ENCODE assay signal across 25 cellular contexts in the genomic region with DNA sequence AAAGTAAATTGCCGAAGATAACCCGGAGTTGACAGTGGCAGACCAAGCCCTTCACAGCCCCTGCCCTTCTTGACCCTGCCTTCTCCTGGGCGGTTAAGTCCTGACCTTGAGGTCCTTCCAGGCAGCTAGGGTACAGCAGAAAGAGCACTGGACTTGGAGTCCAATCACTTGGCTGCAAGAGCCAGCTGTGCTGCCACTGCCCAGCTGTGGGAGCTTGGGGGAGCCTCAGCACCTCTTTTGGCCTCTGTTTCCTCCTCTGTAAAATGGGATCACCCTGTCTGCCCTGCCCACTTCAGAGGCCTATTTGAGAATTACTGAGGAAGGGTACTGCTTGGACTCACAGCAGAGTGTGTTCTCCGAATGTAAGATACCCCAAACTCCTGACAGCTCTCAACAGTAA.
"Had no signal": no experiment of that assay in that cellular context is flagged by ENCODE, and none has a peak within 500 bp of the region (broad histone marks: within the 10 kb centered on the region; RNA-seq: fewer than 3 reads in every experiment).

No MANE protein-coding gene starts in this region.

- H3K4me3 ChIP-seq: gastrocnemius medialis, lower lobe of right lung, ovary, psoas muscle, sigmoid colon, spleen, suprapubic skin, transverse colon had no signal

- H3K4me3 Mint-ChIP-seq: endodermal cell; nephron progenitor cell; stimulated activated naive B cell treated with anti-CD40 and anti-IgM and Interleukin-4, amounts not matched to agents 10 μg/mL and 1 μg/mL and 100 μg/mL, for 72 hours; stimulated activated naive CD8-positive, alpha-beta T cell treated with anti-CD3 and anti-CD28 coated beads, Interleukin-15, amount 100 ng/mL, for 72 hours had no signal

- ATAC-seq: esophagus mucosa; gastrocnemius medialis; left ventricle myocardium superior; lower lobe of right lung; psoas muscle; right cardiac atrium; stimulated activated naive B cell treated with anti-CD40 and anti-IgM and Interleukin-4, amounts not matched to agents 10 μg/mL and 1 μg/mL and 100 μg/mL, for 72 hours; stimulated activated naive CD8-positive, alpha-beta T cell treated with anti-CD3 and anti-CD28 coated beads, Interleukin-15, amount 100 ng/mL, for 72 hours had no signal

- H3K4me1 ChIP-seq: gastrocnemius medialis, psoas muscle, sigmoid colon, suprapubic skin, transverse colon had no signal

- H3K9me3 Mint-ChIP-seq: endodermal cell; nephron progenitor cell; stimulated activated naive B cell treated with anti-CD40 and anti-IgM and Interleukin-4, amounts not matched to agents 10 μg/mL and 1 μg/mL and 100 μg/mL, for 72 hours; stimulated activated naive CD8-positive, alpha-beta T cell treated with anti-CD3 and anti-CD28 coated beads, Interleukin-15, amount 100 ng/mL, for 72 hours had no signal

- H3K27ac ChIP-seq: epithelial cell of prostate, gastrocnemius medialis, lower lobe of right lung, ovary, psoas muscle, sigmoid colon, spleen, suprapubic skin, transverse colon had no signal

- H3K27me3 ChIP-seq: gastrocnemius medialis, ovary, sigmoid colon, spleen, suprapubic skin, transverse colon had no signal

- H3K9me3 ChIP-seq: gastrocnemius medialis, lower lobe of right lung, ovary, psoas muscle, sigmoid colon, spleen, suprapubic skin, transverse colon had no signal

- H3K36me3 ChIP-seq: gastrocnemius medialis, lower lobe of right lung, ovary, sigmoid colon, spleen, suprapubic skin, transverse colon had no signal

- FAIRE-seq: colon, keratinocyte had no signal

- H3K36me3 Mint-ChIP-seq: stimulated activated naive B cell treated with anti-CD40 and anti-IgM and Interleukin-4, amounts not matched to agents 10 μg/mL and 1 μg/mL and 100 μg/mL, for 72 hours had no signal

- H3K27me3 Mint-ChIP-seq: stimulated activated naive B cell treated with anti-CD40 and anti-IgM and Interleukin-4, amounts not matched to agents 10 μg/mL and 1 μg/mL and 100 μg/mL, for 72 hours; stimulated activated naive CD8-positive, alpha-beta T cell treated with anti-CD3 and anti-CD28 coated beads, Interleukin-15, amount 100 ng/mL, for 72 hours had no signal

- DNase-seq: cerebellar nuclear complex; effector CD8-positive, alpha-beta T cell; endodermal cell; foreskin fibroblast; gastrocnemius medialis; head of caudate nucleus; left ventricle myocardium superior; lower lobe of right lung; nephron progenitor cell; occipital lobe; ovary; posterior cingulate gyrus; psoas muscle; sigmoid colon; stimulated activated CD4-positive, alpha-beta T cell treated with anti-CD3 and anti-CD28 coated beads, Interleukin-2, amount 100 ng/mL, for 48 hours; stimulated activated naive B cell treated with anti-CD40 and anti-IgM and Interleukin-4, amounts not matched to agents 10 μg/mL and 1 μg/mL and 100 μg/mL, for 72 hours; stimulated activated naive CD8-positive, alpha-beta T cell treated with anti-CD3 and anti-CD28 coated beads, Interleukin-15, amount 100 ng/mL, for 72 hours; transverse colon had no signal

- H3K27ac Mint-ChIP-seq: endodermal cell; nephron progenitor cell; stimulated activated naive B cell treated with anti-CD40 and anti-IgM and Interleukin-4, amounts not matched to agents 10 μg/mL and 1 μg/mL and 100 μg/mL, for 72 hours; stimulated activated naive CD8-positive, alpha-beta T cell treated with anti-CD3 and anti-CD28 coated beads, Interleukin-15, amount 100 ng/mL, for 72 hours had no signal
